30 cellular contexts compared by ENCODE assay signal in genomic region chr10:73817826-73818225, GRCh38. TPM values are rescaled to one million over a fixed set of nuclear protein-coding genes. Genes with fewer than 3 reads are reported as not detected.
DNase-seq lines count a peak whose midpoint lies in the region; ATAC-seq, FAIRE-seq and TF ChIP-seq lines count a peak whose summit lies in the region.
"Had no signal": no experiment of that assay in that cellular context is flagged by ENCODE, and none has a peak within 500 bp of the region (broad histone marks: within the 10 kb centered on the region; RNA-seq: fewer than 3 reads in every experiment).

No MANE protein-coding gene starts in this region.

- no peak overlapping the region for H3K4me2 ChIP-seq in IMR-90 (ENCODE audit: low read depth, low read length)

- H3K9me3 Mint-ChIP-seq in CD14-positive monocyte, result no peaks in the 10 kb centered on the region
- no peaks in the 10 kb centered on the region for H3K9me3 Mint-ChIP-seq in endodermal cell
- H3K9me3 Mint-ChIP-seq: neural crest cell; stimulated activated naive CD8-positive, alpha-beta T cell treated with anti-CD3 and anti-CD28 coated beads, Interleukin-15, amount 100 ng/mL, for 72 hours had no signal

- no peak overlapping the region for H4K8ac ChIP-seq in IMR-90 (ENCODE audit: low read depth in 2 of 2, low read length in 2 of 2)

- no peak overlapping the region for H2BK5ac ChIP-seq in IMR-90 (ENCODE audit: low read depth, low read length, poor library complexity, severe bottlenecking)

- H3K27me3 Mint-ChIP-seq in CD14-positive monocyte (ENCODE audit: low read depth in 3 of 3) (peaks cover 0 to 4% (median 0%) of the 10 kb centered on the region in 3 donors), endodermal cell (ENCODE audit: insufficient read depth) (peaks cover 23% of the 10 kb centered on the region)
- H3K27me3 Mint-ChIP-seq: stimulated activated naive CD8-positive, alpha-beta T cell treated with anti-CD3 and anti-CD28 coated beads, Interleukin-15, amount 100 ng/mL, for 72 hours had no signal

- no peak overlapping the region for H4K5ac ChIP-seq in IMR-90 (ENCODE audit: low read depth, low read length)

- in situ Hi-C loops in IMR-90 (cut with MboI; ENCODE audit: low sequenced_read_pairs), result no loop called here
- in situ Hi-C loops in gastrocnemius medialis (cut with MboI; ENCODE audit: low sequenced_read_pairs in 4 of 4), result no loop called here

- no peaks in the 10 kb centered on the region for H3K9me3 ChIP-seq in IMR-90 (ENCODE audit: control insufficient read depth, insufficient read depth, low read length)
- no peaks in the 10 kb centered on the region for H3K9me3 ChIP-seq in endodermal cell (ENCODE audit: control insufficient read depth, low read length)
- no peaks in the 10 kb centered on the region for H3K9me3 ChIP-seq in gastrocnemius medialis
- no peaks in the 10 kb centered on the region for H3K9me3 ChIP-seq in left lung
- H3K9me3 ChIP-seq: adrenal gland, BE2C, body of pancreas, spleen, transverse colon had no signal

- TF ChIP-seq RAD21 in IMR-90 (IDR thresholded peaks at IDR 0.05; ENCODE audit: low read length), result no peak

- no peak overlapping the region for H3K56ac ChIP-seq in IMR-90 (ENCODE audit: extremely low read depth, insufficient read depth, low read length)

- no peak for ATAC-seq in IMR-90 (ENCODE audit: low read depth)
- no peak for ATAC-seq in gastrocnemius medialis
- no peak for ATAC-seq in left lung
- ATAC-seq: body of pancreas, left colon, PC-3, right cardiac atrium had no signal

- H3K9ac ChIP-seq in IMR-90 (ENCODE audit: low read depth, low read length) (no peak overlapping the region), endodermal cell (ENCODE audit: extremely low read depth, low read length, poor library complexity, severe bottlenecking) (no peak overlapping the region)

- H3K27me3 ChIP-seq in IMR-90 (ENCODE audit: control insufficient read depth, insufficient read depth, low read length), result no peaks in the 10 kb centered on the region
- peaks cover 14% of the 10 kb centered on the region for H3K27me3 ChIP-seq in endodermal cell (ENCODE audit: control insufficient read depth, insufficient read depth, low read length, poor library complexity, severe bottlenecking)
- H3K27me3 ChIP-seq in gastrocnemius medialis, result no peaks in the 10 kb centered on the region
- H3K27me3 ChIP-seq in left lung, result no peaks in the 10 kb centered on the region
- H3K27me3 ChIP-seq: adrenal gland, BE2C, body of pancreas, spleen, transverse colon had no signal

- H3K27ac ChIP-seq in IMR-90 (ENCODE audit: insufficient read depth, low read length) (no peak overlapping the region), endodermal cell (ENCODE audit: low read depth, low read length) (no peak overlapping the region), gastrocnemius medialis (peak overlapping the region in 3 of 4 donors; percentile 33 to 82 (median 58)), left lung (peak overlapping the region in 1 of 2 donors; percentile 77)
- H3K27ac ChIP-seq: body of pancreas had no signal

- intact Hi-C loops in CD14-positive monocyte (cut with micrococcal nuclease) (no loop called here), IMR-90 (cut with micrococcal nuclease) (no loop called here), gastrocnemius medialis (cut with DNase I; ENCODE audit: low total_unique reads) (no loop called here), left lung (cut with DNase I) (no loop called here)

- H2AFZ ChIP-seq in IMR-90 (replicated peaks; ENCODE audit: low read length, poor library complexity), result no peak overlapping the region

- DNase-seq in CD14-positive monocyte (ENCODE audit: low spot score), result no peak
- no peak for DNase-seq in IMR-90
- DNase-seq in endodermal cell, result no peak
- DNase-seq in gastrocnemius medialis, result no peak
- DNase-seq in GM12891 (ENCODE audit: insufficient read length, low spot score), result no peak
- DNase-seq in NCI-H1436 treated with DMSO at 0.1 percent for 48 hours (lab: John Stamatoyannopoulos, UW), result no peak
- DNase-seq in KG1 (lab: John Stamatoyannopoulos, UW), result no peak
- DNase-seq in left lung, result no peak
- DNase-seq: ACHN; activated CD8-positive, alpha-beta memory T cell treated with anti-CD3 and anti-CD28 coated beads for 24 hours; activated effector memory CD4-positive, alpha-beta T cell treated with anti-CD3 and anti-CD28 coated beads, Interleukin-2, amount 50 U/mL, for 16 hours; activated T-cell treated with anti-CD3 and anti-CD28 coated beads for 4 hours; BE2C; body of pancreas; left colon; NCI-H2107; NCI-H345; NCI-H69; PC-3; right cardiac atrium; Right ventricle myocardium superior; stimulated activated CD4-positive, alpha-beta T cell treated with anti-CD3 and anti-CD28 coated beads, Interleukin-2, amount 100 ng/mL, for 24 hours; stimulated activated naive CD8-positive, alpha-beta T cell treated with anti-CD3 and anti-CD28 coated beads, Interleukin-15, amount 100 ng/mL, for 72 hours; T-helper 2 cell; transverse colon had no signal

- H3K4me1 Mint-ChIP-seq in CD14-positive monocyte (peaks cover 51% of the 10 kb centered on the region), endodermal cell (peaks cover 46% of the 10 kb centered on the region)
- H3K4me1 Mint-ChIP-seq: neural crest cell; stimulated activated naive CD8-positive, alpha-beta T cell treated with anti-CD3 and anti-CD28 coated beads, Interleukin-15, amount 100 ng/mL, for 72 hours had no signal

- peak overlapping the region; percentile 22; the same call in 1 of the 2 replicates for H2BK120ac ChIP-seq in IMR-90 (ENCODE audit: low read depth, low read length)

- H3K18ac ChIP-seq in IMR-90 (ENCODE audit: low read depth, low read length), result no peak overlapping the region

- H2AK5ac ChIP-seq in IMR-90 (ENCODE audit: low read depth, low read length), result peak overlapping the region; percentile 17; the same call in 1 of the 2 replicates

- H3K4me3 ChIP-seq in IMR-90 (ENCODE audit: insufficient read depth, low read depth, low read length), result no peak overlapping the region
- H3K4me3 ChIP-seq in endodermal cell (ENCODE audit: low read length), result no peak overlapping the region
- no peak overlapping the region for H3K4me3 ChIP-seq in gastrocnemius medialis
- no peak overlapping the region for H3K4me3 ChIP-seq in left lung
- H3K4me3 ChIP-seq: adrenal gland, body of pancreas, spleen, transverse colon had no signal

- peaks cover 0 to 9% of the 10 kb centered on the region in 2 experiments; a peak in 1 of 4 replicates for H3K79me1 ChIP-seq in IMR-90 (ENCODE audit: low read depth in 1 of 2, low read length in 2 of 2)

- no peak overlapping the region for H2BK15ac ChIP-seq in IMR-90 (ENCODE audit: low read depth, low read length)

- CTCF ChIA-PET in IMR-90 (lab: Yijun Ruan, JAX), result no interaction called here

- no peak overlapping the region for H3K14ac ChIP-seq in IMR-90 (replicated peaks; ENCODE audit: low read depth, low read length)

- H3K36me3 Mint-ChIP-seq in CD14-positive monocyte (peaks cover 46 to 63% of the 10 kb centered on the region in 2 donors), endodermal cell (ENCODE audit: low read depth) (peaks cover 19% of the 10 kb centered on the region)

- H4K20me1 ChIP-seq in IMR-90 (ENCODE audit: insufficient read depth, low read length), result no peaks in the 10 kb centered on the region

- no peak for FAIRE-seq in GM12891 (lab: Jason Lieb, UNC)
- FAIRE-seq: GM12892, HepG2 had no signal

- peaks cover 10% of the 10 kb centered on the region; the same call in 1 of the 2 replicates for H3K9me1 ChIP-seq in IMR-90 (ENCODE audit: insufficient read depth, low read length)

- H3K27ac Mint-ChIP-seq in CD14-positive monocyte (peak overlapping the region in 4 of 7 donors; percentile 6 to 79 (median 50)), endodermal cell (peak overlapping the region; percentile 50)
- H3K27ac Mint-ChIP-seq: stimulated activated naive CD8-positive, alpha-beta T cell treated with anti-CD3 and anti-CD28 coated beads, Interleukin-15, amount 100 ng/mL, for 72 hours had no signal

- no TSS peak for BruUV-seq in IMR-90 (replicated peaks; lab: Mats Ljungman, UMichigan)

- H4K91ac ChIP-seq in IMR-90 (ENCODE audit: insufficient read depth, low read depth, low read length), result peak overlapping the region; percentile 95; the same call in 1 of the 2 replicates

- no peak overlapping the region for H2BK20ac ChIP-seq in IMR-90 (ENCODE audit: low read depth, low read length)

- H3K4me3 Mint-ChIP-seq in CD14-positive monocyte (no peak overlapping the region), endodermal cell (no peak overlapping the region)
- H3K4me3 Mint-ChIP-seq: neural crest cell; stimulated activated naive CD8-positive, alpha-beta T cell treated with anti-CD3 and anti-CD28 coated beads, Interleukin-15, amount 100 ng/mL, for 72 hours had no signal

- 100% methylated on average over 1 of the region's 5 CpGs; no CpG with 5 or more reads in 1 of the 2 experiments for WGBS in IMR-90 (ENCODE audit: extremely low coverage in 2 of 2, insufficient read length in 1 of 2), 2 experiments
- 90 to 100% methylated on average over 2 to 5 of the region's 5 CpGs for WGBS in endodermal cell (ENCODE audit: insufficient coverage in 1 of 2, insufficient read length in 1 of 2), 2 experiments

- H3K36me3 ChIP-seq in IMR-90 (ENCODE audit: control insufficient read depth, insufficient read depth, low read length), result peaks cover 30% of the 10 kb centered on the region
- H3K36me3 ChIP-seq in endodermal cell (ENCODE audit: control insufficient read depth, insufficient read depth, low read length), result peaks cover 19% of the 10 kb centered on the region
- H3K36me3 ChIP-seq in gastrocnemius medialis, result peaks cover 0 to 26% of the 10 kb centered on the region in 2 donors
- peaks cover 0 to 57% of the 10 kb centered on the region in 2 donors for H3K36me3 ChIP-seq in left lung

- TF ChIP-seq CTCF in CD14-positive monocyte (IDR thresholded peaks at IDR 0.05) (no peak), IMR-90 (conservative IDR thresholded peaks at IDR 0.05; ENCODE audit: low read depth, low read length) (no peak), endodermal cell (conservative IDR thresholded peaks at IDR 0.05) (no peak), gastrocnemius medialis (IDR thresholded peaks at IDR 0.05 in 4 of 5, conservative IDR thresholded peaks at IDR 0.05 in 1 of 5) (no peak), left lung (IDR thresholded peaks at IDR 0.05) (no peak)

- no peak overlapping the region for H2AK9ac ChIP-seq in IMR-90 (replicated peaks; ENCODE audit: low read depth, low read length, poor library complexity)

- H3K4ac ChIP-seq in IMR-90 (ENCODE audit: low read depth, low read length), result peak overlapping the region; percentile 84; the same call in 1 of the 2 replicates

- POLR2A ChIA-PET in IMR-90 (lab: Charles Lee; ENCODE audit: unreplicated experiment), result no interaction called here

- H3K4me1 ChIP-seq in IMR-90 (ENCODE audit: control insufficient read depth, insufficient read depth, low read length) (peaks cover 10% of the 10 kb centered on the region), endodermal cell (ENCODE audit: control insufficient read depth, insufficient read depth, low read length) (peaks cover 34% of the 10 kb centered on the region), gastrocnemius medialis (peaks cover 11 to 26% of the 10 kb centered on the region in 2 donors), left lung (peaks cover 3 to 50% of the 10 kb centered on the region in 2 donors)
- H3K4me1 ChIP-seq: adrenal gland, BE2C had no signal

- dilution Hi-C loops in IMR-90 (cut with HindIII; ENCODE audit: low sequenced_read_pairs, unreplicated experiment), result no loop called here

- no peak overlapping the region for H3K23ac ChIP-seq in IMR-90 (ENCODE audit: low read depth, low read length)

- TF ChIP-seq POLR2A in IMR-90 (IDR thresholded peaks at IDR 0.05; ENCODE audit: low read depth, low read length), result no peak
- TF ChIP-seq POLR2A in gastrocnemius medialis (IDR thresholded peaks at IDR 0.05), result no peak
- no peak for TF ChIP-seq POLR2A in GM12891 (IDR thresholded peaks at IDR 0.05; ENCODE audit: low read depth, low read length)

RNA-seq across cellular contexts. Expression of gene NDST2, which starts 6.4 kb away (rescaled TPM):
- polyA plus RNA-seq in CD14-positive monocyte (10 to 100 TPM; 22.7 to 25.6 TPM), IMR-90 (2012; rRNA removed) (14.6 and 16.5 TPM in 2 replicates)
- total RNA-seq in IMR-90 (2012; rRNA removed) (5.6 TPM in 2 replicates), endodermal cell (10 to 100 TPM; 19.6 to 20.3 TPM), gastrocnemius medialis (10 to 100 TPM in 1 of 4 donors, 1 to 10 TPM in 3; 7.8 to 21.7 (median 9.2) TPM), left lung (10 to 100 TPM; 24.1 to 32.2 TPM)
- 10.2 and 12.8 TPM in 2 replicates for polyA plus RNA-seq in IMR-90 (2012; cell fraction: cytosol; rRNA removed)
- polyA plus RNA-seq in IMR-90 (2012; cell fraction: nucleus; rRNA removed; ENCODE audit: low replicate concordance), result 61.0 and 69.6 TPM in 2 replicates
- 23.6 TPM for polyA plus RNA-seq in endodermal cell (2013, experiment 1 of 2)
- polyA plus RNA-seq in endodermal cell (2013, experiment 2 of 2), result 15.4 TPM
- polyA plus RNA-seq in GM12891 (2012; ENCODE audit: low read depth, missing spikeins), result 14.8 TPM

RNA-seq across cellular contexts. Expression of gene ZSWIM8, which starts 32.4 kb away (rescaled TPM):
- polyA plus RNA-seq in CD14-positive monocyte (10 to 100 TPM in 1 of 2 donors, 1 to 10 TPM in 1; 7.8 to 19.2 TPM), IMR-90 (2012; rRNA removed) (103 and 119 TPM in 2 replicates)
- total RNA-seq in IMR-90 (2012; rRNA removed) (16.8 and 16.9 TPM in 2 replicates), endodermal cell (10 to 100 TPM; 75.9 to 79.8 TPM), gastrocnemius medialis (10 to 100 TPM; 52.6 to 81.4 (median 78.9) TPM), left lung (100 to 1,000 TPM; 103 to 112 TPM)
- 27.6 and 89.3 TPM in 2 replicates for polyA plus RNA-seq in IMR-90 (2012; cell fraction: cytosol; rRNA removed)
- 319 and 862 TPM in 2 replicates for polyA plus RNA-seq in IMR-90 (2012; cell fraction: nucleus; rRNA removed; ENCODE audit: low replicate concordance)
- polyA plus RNA-seq in endodermal cell (2013, experiment 1 of 2), result 86.6 TPM
- 82.6 TPM for polyA plus RNA-seq in endodermal cell (2013, experiment 2 of 2)
- polyA plus RNA-seq in GM12891 (2012; ENCODE audit: low read depth, missing spikeins), result 51.6 TPM

RNA-seq across cellular contexts. Expression of gene CHCHD1, which starts 36.0 kb away (rescaled TPM):
- polyA plus RNA-seq in CD14-positive monocyte (10 to 100 TPM; 72.3 to 85.0 TPM), IMR-90 (2012; rRNA removed) (21.0 and 24.9 TPM in 2 replicates)
- total RNA-seq in IMR-90 (2012; rRNA removed) (11.5 and 13.9 TPM in 2 replicates), endodermal cell (10 to 100 TPM; 37.6 to 49.3 TPM), gastrocnemius medialis (10 to 100 TPM; 25.3 to 41.8 (median 32.7) TPM), left lung (10 to 100 TPM; 24.8 to 27.5 TPM)
- polyA plus RNA-seq in IMR-90 (2012; cell fraction: cytosol; rRNA removed), result 25.6 and 36.2 TPM in 2 replicates
- polyA plus RNA-seq in IMR-90 (2012; cell fraction: nucleus; rRNA removed; ENCODE audit: low replicate concordance), result 5.7 and 15.2 TPM in 2 replicates
- polyA plus RNA-seq in endodermal cell (2013, experiment 1 of 2), result 74.8 TPM
- 73.7 TPM for polyA plus RNA-seq in endodermal cell (2013, experiment 2 of 2)
- polyA plus RNA-seq in GM12891 (2012; ENCODE audit: low read depth, missing spikeins), result 79.1 TPM

RNA-seq across cellular contexts. Expression of gene CAMK2G, which starts 56.5 kb away (rescaled TPM):
- polyA plus RNA-seq in CD14-positive monocyte, result 1 to 10 TPM; 1.7 to 3.0 TPM
- 18.9 and 20.4 TPM in 2 replicates for total RNA-seq in IMR-90 (2012; rRNA removed)
- polyA plus RNA-seq in IMR-90 (2012; rRNA removed), result 24.0 and 25.4 TPM in 2 replicates
- polyA plus RNA-seq in IMR-90 (2012; cell fraction: cytosol; rRNA removed), result 19.3 and 21.1 TPM in 2 replicates
- 51.4 and 75.4 TPM in 2 replicates for polyA plus RNA-seq in IMR-90 (2012; cell fraction: nucleus; rRNA removed; ENCODE audit: low replicate concordance)
- 10 to 100 TPM; 20.9 to 21.7 TPM for total RNA-seq in endodermal cell
- 29.8 TPM for polyA plus RNA-seq in endodermal cell (2013, experiment 1 of 2)
- 25.8 TPM for polyA plus RNA-seq in endodermal cell (2013, experiment 2 of 2)
- total RNA-seq in gastrocnemius medialis, result 10 to 100 TPM; 48.6 to 67.5 (median 51.7) TPM
- 10.9 TPM for polyA plus RNA-seq in GM12891 (2012; ENCODE audit: low read depth, missing spikeins)
- total RNA-seq in left lung, result 10 to 100 TPM; 28.9 to 36.6 TPM

Comparison
In these comparisons a context has a peak if more than half of its experiments do, and no peak if none do; other contexts are left out.
1. H3K27ac ChIP-seq: peak in gastrocnemius medialis (3 of 4); none in IMR-90 (single experiment) and endodermal cell (single experiment).